14 cellular contexts compared by ENCODE assay signal in the genomic region with DNA sequence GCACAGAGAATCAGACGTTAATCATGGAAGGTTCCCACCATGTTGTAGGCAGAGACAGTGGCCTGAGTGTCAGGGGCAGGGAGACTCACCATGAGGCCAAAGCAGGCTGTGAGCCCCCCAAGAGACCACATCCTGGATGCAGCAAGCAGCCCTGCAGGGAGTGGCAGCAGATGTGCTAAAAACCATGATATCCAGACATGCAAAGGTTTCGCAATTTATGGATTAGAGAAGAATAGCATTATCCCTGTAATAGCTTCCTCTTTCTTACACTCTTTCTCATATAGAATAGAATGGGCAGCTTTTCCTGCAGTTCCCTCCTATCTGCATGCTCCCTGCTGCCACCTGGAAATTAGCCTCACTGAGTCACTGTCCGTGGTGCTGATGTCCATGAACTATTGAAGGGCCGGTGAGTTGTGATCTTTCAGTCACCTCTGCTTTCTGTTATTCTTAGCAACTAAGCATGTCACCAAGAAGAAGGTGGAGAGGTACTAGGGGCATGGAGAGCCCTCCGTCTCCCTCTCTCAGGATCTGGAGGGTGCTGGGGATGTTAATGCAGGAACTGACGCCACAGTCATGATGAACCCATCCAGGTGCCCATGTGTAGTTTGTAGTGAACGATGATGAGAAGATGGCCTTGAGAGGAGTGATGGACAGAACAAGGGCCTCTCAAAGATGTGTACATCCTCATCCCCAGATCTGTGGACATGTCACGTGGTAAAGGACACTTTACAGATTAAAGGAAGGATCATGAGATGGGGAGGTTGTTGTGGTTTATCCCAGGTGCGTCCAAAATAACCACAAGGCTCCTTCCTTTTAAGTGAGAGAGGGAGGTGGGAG. TPM values are rescaled to one million over a fixed set of nuclear protein-coding genes. Genes with fewer than 3 reads are reported as not detected.
A peak's percentile ranks its signal among the peaks of the same experiment; 100 is the strongest.
DNase-seq lines count a peak whose midpoint lies in the region; ATAC-seq, FAIRE-seq and TF ChIP-seq lines count a peak whose summit lies in the region.
"Had no signal": no experiment of that assay in that cellular context is flagged by ENCODE, and none has a peak within 500 bp of the region (broad histone marks: within the 10 kb centered on the region; RNA-seq: fewer than 3 reads in every experiment).

No MANE protein-coding gene starts in this region.

- H3K27me3 ChIP-seq in HepG2 (ENCODE audit: control insufficient read depth in 1 of 2, insufficient read depth in 2 of 2, low read length in 2 of 2), result peaks cover 0 to 4% of the 10 kb centered on the region in 2 experiments; a peak in 1 of 5 replicates
- no peaks in the 10 kb centered on the region for H3K27me3 ChIP-seq in right lobe of liver

- no peaks in the 10 kb centered on the region for H4K20me1 ChIP-seq in HepG2 (ENCODE audit: insufficient read depth, low read length)

- TF ChIP-seq RAD21 in HepG2 (CRISPR knock-in tag; IDR thresholded peaks at IDR 0.05), result no peak

- no peak for FAIRE-seq in HepG2 (lab: Jason Lieb, UNC)

- BruUV-seq in HepG2 (replicated peaks; lab: Mats Ljungman, UMichigan), result no TSS peak

- ATAC-seq in HepG2, result no peak
- ATAC-seq in right lobe of liver, result no peak
- ATAC-seq in GM18517 (IDR thresholded peaks at IDR 0.05; ENCODE audit: unreplicated experiment), result no peak
- no peak for ATAC-seq in HG03457 (IDR thresholded peaks at IDR 0.05; ENCODE audit: unreplicated experiment)
- no peak for ATAC-seq in HG02763 (IDR thresholded peaks at IDR 0.05; ENCODE audit: unreplicated experiment)
- ATAC-seq: activated T-cell treated with anti-CD3 and anti-CD28 coated beads, Interleukin-2, amount 50 U/mL, for 4 hours; effector memory CD8-positive, alpha-beta T cell; stimulated activated naive CD8-positive, alpha-beta T cell treated with anti-CD3 and anti-CD28 coated beads, Interleukin-15, Interleukin-2, amounts not matched to agents 100 U/mL and 50 U/mL, for 24 hours had no signal

- H2AFZ ChIP-seq in HepG2 (ENCODE audit: low read length), result no peak overlapping the region

- no peak overlapping the region for H3K9ac ChIP-seq in HepG2 (ENCODE audit: insufficient read depth, low read depth, low read length)

- no peak for TF ChIP-seq EP300 in HepG2 (IDR thresholded peaks at IDR 0.05; ENCODE audit: low read depth in 2 of 2, low read length in 2 of 2)
- TF ChIP-seq EP300 in HepG2 (CRISPR knock-in tag; IDR thresholded peaks at IDR 0.05; ENCODE audit: borderline replicate concordance), result no peak

- H3K4me3 ChIP-seq in HepG2 (replicated peaks in 1 of 3; ENCODE audit: insufficient read depth in 1 of 3, low read depth in 2 of 3, low read length in 3 of 3), result no peak overlapping the region
- no peak overlapping the region for H3K4me3 ChIP-seq in right lobe of liver
- H3K4me3 ChIP-seq in fibroblast of pulmonary artery (replicated peaks; ENCODE audit: low read depth, low read length), result no peak overlapping the region

- POLR2A ChIA-PET in HepG2 (lab: Yijun Ruan, JAX), result no interaction called here

- TF ChIP-seq POLR2A in HepG2 (IDR thresholded peaks at IDR 0.05; ENCODE audit: insufficient read depth in 1 of 2, low read depth in 2 of 2, low read length in 2 of 2), result no peak
- no peak for TF ChIP-seq POLR2A in right lobe of liver (IDR thresholded peaks at IDR 0.05)

- CTCF ChIA-PET in HepG2 (lab: Yijun Ruan, JAX; ENCODE audit: low intra/inter-chr PET ratio, low total read pairs), result no interaction called here

- no peaks in the 10 kb centered on the region for H3K79me2 ChIP-seq in HepG2 (ENCODE audit: insufficient read depth, low read length)

- intact Hi-C loops in HepG2 (cut with micrococcal nuclease; ENCODE audit: unreplicated experiment) (no loop called here), right lobe of liver (cut with DNase I) (no loop called here)

- DNase-seq in HepG2 (ENCODE audit: low spot score) (peak; percentile 9), right lobe of liver (no peak), RPMI7951 (ENCODE audit: low read depth) (peak; percentile 24), fibroblast of pulmonary artery (ENCODE audit: low read depth) (peak; percentile 35), NCI-H2171 treated with DMSO at 0.1 percent for 48 hours (lab: John Stamatoyannopoulos, UW) (no peak)
- DNase-seq: activated T-cell treated with anti-CD3 and anti-CD28 coated beads, Interleukin-2, amount 50 U/mL, for 4 hours; effector memory CD8-positive, alpha-beta T cell; HCEC 1CT; SHP77; stimulated activated naive CD8-positive, alpha-beta T cell treated with anti-CD3 and anti-CD28 coated beads, Interleukin-15, Interleukin-2, amounts not matched to agents 100 U/mL and 50 U/mL, for 24 hours had no signal

- no peaks in the 10 kb centered on the region for H3K4me1 ChIP-seq in HepG2 (ENCODE audit: insufficient read depth, low read length)
- H3K4me1 ChIP-seq in right lobe of liver, result no peaks in the 10 kb centered on the region

- no peak overlapping the region for H3K4me2 ChIP-seq in HepG2 (ENCODE audit: low read depth, low read length)

- WGBS in HepG2 (ENCODE audit: low lambda C conversion rate), result 5% methylated on average over 9 of the region's 9 CpGs
- WGBS in right lobe of liver (ENCODE audit: insufficient coverage, low coverage, low lambda C conversion rate, missing lambda C conversion rate), result 31% methylated on average over 9 of the region's 9 CpGs

- H3K27ac ChIP-seq in HepG2 (ENCODE audit: extremely low read length, insufficient read depth, low read length), result no peak overlapping the region
- H3K27ac ChIP-seq in right lobe of liver, result no peak overlapping the region
- H3K27ac ChIP-seq: C4-2B had no signal

- TF ChIP-seq CTCF in HepG2 (CRISPR knock-in tag; IDR thresholded peaks at IDR 0.05), result no peak
- TF ChIP-seq CTCF in right lobe of liver (IDR thresholded peaks at IDR 0.05), result no peak
- peak; percentile 7 for TF ChIP-seq CTCF in fibroblast of pulmonary artery (IDR thresholded peaks at IDR 0.05; ENCODE audit: low read length, missing control alignments)

- H3K9me3 ChIP-seq in HepG2 (ENCODE audit: low read length) (no peaks in the 10 kb centered on the region), right lobe of liver (no peaks in the 10 kb centered on the region)

- in situ Hi-C loops in HepG2 (cut with HindIII; ENCODE audit: extremely low pct_ligation_motif_present, low pct_unique_long_range_greater_than_20kb), result no loop called here

- H3K36me3 ChIP-seq in HepG2 (replicated peaks in 1 of 2; ENCODE audit: control insufficient read depth in 1 of 2, insufficient read depth in 2 of 2, low read length in 2 of 2), result no peaks in the 10 kb centered on the region
- H3K36me3 ChIP-seq in right lobe of liver, result no peaks in the 10 kb centered on the region

RNA-seq across cellular contexts. Expression of gene CEACAM4, which starts 9.9 kb away (rescaled TPM):
- total RNA-seq in HepG2 (2016; rRNA removed; fragmentation: Illumina TruSeq; extraction: Trizol) (not detected in 2 replicates), right lobe of liver (1 to 10 TPM in 2 of 6 experiments, under 1 TPM in 4; 0.29 to 3.4 (median 0.58) TPM)
- not detected in 2 replicates for total RNA-seq in HepG2 (2016; cell fraction: cytosol; rRNA removed; fragmentation: Illumina TruSeq; extraction: Trizol; ENCODE audit: low read depth)
- not detected in 2 replicates for total RNA-seq in HepG2 (2016; cell fraction: insoluble cytoplasmic fraction; rRNA removed; fragmentation: Illumina TruSeq; extraction: Trizol)
- total RNA-seq in HepG2 (2016; cell fraction: membrane; rRNA removed; fragmentation: Illumina TruSeq; extraction: Trizol), result not detected in 2 replicates
- total RNA-seq in HepG2 (2016; cell fraction: nucleus; rRNA removed; fragmentation: Illumina TruSeq; extraction: Trizol), result not detected in 2 replicates
- not detected in 2 replicates for polyA plus RNA-seq in HepG2 (2011; rRNA removed)
- not detected in 2 replicates for polyA plus RNA-seq in HepG2 (2011; cell fraction: cytosol; rRNA removed)
- not detected in 2 replicates for polyA plus RNA-seq in HepG2 (2011; cell fraction: nucleus; rRNA removed)
- not detected in 2 replicates for polyA plus RNA-seq in HepG2 (2012)
- not detected in 2 replicates for polyA plus RNA-seq in HepG2 (2016; cell fraction: cytosol; fragmentation: Illumina TruSeq; extraction: Trizol; ENCODE audit: low read depth)
- polyA plus RNA-seq in HepG2 (2016; cell fraction: insoluble cytoplasmic fraction; fragmentation: Illumina TruSeq; extraction: Trizol; ENCODE audit: low read depth), result not detected in 2 replicates
- polyA plus RNA-seq in HepG2 (2016; cell fraction: membrane; fragmentation: Illumina TruSeq; extraction: Trizol; ENCODE audit: low read depth), result not detected in 2 replicates
- polyA plus RNA-seq in HepG2 (2016; cell fraction: nucleus; fragmentation: Illumina TruSeq; extraction: Trizol; ENCODE audit: insufficient read depth, low read depth), result not detected in 2 replicates
- not detected in 2 replicates for polyA minus RNA-seq in HepG2 (2011; rRNA and poly(A)+ RNA removed; ENCODE audit: low replicate concordance)
- not detected in 2 replicates for polyA minus RNA-seq in HepG2 (2011; cell fraction: cytosol; rRNA and poly(A)+ RNA removed)
- not detected in 2 replicates for polyA minus RNA-seq in HepG2 (2011; cell fraction: nucleus; rRNA and poly(A)+ RNA removed)
- not detected in 2 replicates for total RNA-seq in RPMI7951 (2014; rRNA removed; shearing (Covaris generic))
- total RNA-seq: activated T-cell treated with anti-CD3 and anti-CD28 coated beads, Interleukin-2, amount 50 U/mL, for 4 hours had no signal

RNA-seq across cellular contexts. Expression of gene CEACAM21, which starts 41.0 kb away (rescaled TPM):
- total RNA-seq in HepG2 (2016; rRNA removed; fragmentation: Illumina TruSeq; extraction: Trizol) (not detected in 2 replicates), right lobe of liver (1 to 10 TPM in 3 of 6 experiments, under 1 TPM in 2, not detected in 1; 0.49 to 1.4 (median 1.2) TPM)
- total RNA-seq in HepG2 (2016; cell fraction: cytosol; rRNA removed; fragmentation: Illumina TruSeq; extraction: Trizol; ENCODE audit: low read depth), result not detected in 2 replicates
- not detected in 2 replicates for total RNA-seq in HepG2 (2016; cell fraction: insoluble cytoplasmic fraction; rRNA removed; fragmentation: Illumina TruSeq; extraction: Trizol)
- not detected in 2 replicates for total RNA-seq in HepG2 (2016; cell fraction: membrane; rRNA removed; fragmentation: Illumina TruSeq; extraction: Trizol)
- not detected in 2 replicates for total RNA-seq in HepG2 (2016; cell fraction: nucleus; rRNA removed; fragmentation: Illumina TruSeq; extraction: Trizol)
- 0.05 TPM in 1 of 2 replicates, not detected in the other for polyA plus RNA-seq in HepG2 (2011; rRNA removed)
- polyA plus RNA-seq in HepG2 (2011; cell fraction: cytosol; rRNA removed), result not detected in 2 replicates
- not detected in 2 replicates for polyA plus RNA-seq in HepG2 (2011; cell fraction: nucleus; rRNA removed)
- polyA plus RNA-seq in HepG2 (2012), result not detected in 2 replicates
- polyA plus RNA-seq in HepG2 (2016; cell fraction: cytosol; fragmentation: Illumina TruSeq; extraction: Trizol; ENCODE audit: low read depth), result not detected in 2 replicates
- not detected in 2 replicates for polyA plus RNA-seq in HepG2 (2016; cell fraction: insoluble cytoplasmic fraction; fragmentation: Illumina TruSeq; extraction: Trizol; ENCODE audit: low read depth)
- not detected in 2 replicates for polyA plus RNA-seq in HepG2 (2016; cell fraction: membrane; fragmentation: Illumina TruSeq; extraction: Trizol; ENCODE audit: low read depth)
- not detected in 2 replicates for polyA plus RNA-seq in HepG2 (2016; cell fraction: nucleus; fragmentation: Illumina TruSeq; extraction: Trizol; ENCODE audit: insufficient read depth, low read depth)
- 0.20 TPM in 1 of 2 replicates, not detected in the other for polyA minus RNA-seq in HepG2 (2011; rRNA and poly(A)+ RNA removed; ENCODE audit: low replicate concordance)
- polyA minus RNA-seq in HepG2 (2011; cell fraction: cytosol; rRNA and poly(A)+ RNA removed), result not detected in 2 replicates
- not detected in 2 replicates for polyA minus RNA-seq in HepG2 (2011; cell fraction: nucleus; rRNA and poly(A)+ RNA removed)
- total RNA-seq in RPMI7951 (2014; rRNA removed; shearing (Covaris generic)), result not detected in 2 replicates

Comparison
In these comparisons a context has a peak if more than half of its experiments do, and no peak if none do; other contexts are left out.
1. DNase-seq: peak in HepG2 (single experiment), RPMI7951 (single experiment) and fibroblast of pulmonary artery (single experiment); none in right lobe of liver (0 of 3) and NCI-H2171 treated with DMSO at 0.1 percent for 48 hours (single experiment).